Comparison of ENCODE assay signal across 17 cellular contexts in genomic region chr11:121086866-121087265, GRCh38.
"Had no signal": no experiment of that assay in that cellular context is flagged by ENCODE, and none has a peak within 500 bp of the region (broad histone marks: within the 10 kb centered on the region; RNA-seq: fewer than 3 reads in every experiment).

No MANE protein-coding gene starts in this region.

- ATAC-seq: activated CD4-positive, CD25-positive, alpha-beta regulatory T cell treated with anti-CD3 and anti-CD28 coated beads, Interleukin-2, amount 50 U/mL, for 24 hours; activated naive CD4-positive, alpha-beta T cell treated with anti-CD3 and anti-CD28 coated beads, Interleukin-2, amount 50 U/mL, for 72 hours; effector memory CD8-positive, alpha-beta T cell; heart right ventricle; left lung; mucosa of descending colon; natural killer cell; right cardiac atrium; stimulated activated effector memory CD8-positive, alpha-beta T cell treated with anti-CD3 and anti-CD28 coated beads, Interleukin-12 subunit alpha, Interleukin-12 subunit beta, amount 100 ng/mL, for 72 hours had no signal

- H3K27ac Mint-ChIP-seq: activated naive CD4-positive, alpha-beta T cell treated with anti-CD3 and anti-CD28 coated beads, Interleukin-2, amount 50 U/mL, for 72 hours; effector memory CD8-positive, alpha-beta T cell; natural killer cell; progenitor cell of endocrine pancreas; stimulated activated effector memory CD8-positive, alpha-beta T cell treated with anti-CD3 and anti-CD28 coated beads, Interleukin-12 subunit alpha, Interleukin-12 subunit beta, amount 100 ng/mL, for 72 hours; T-helper 2 cell treated with Interferon-gamma antibody and Interleukin-4, amounts not matched to agents 5 μg/mL and 100 μg/mL, for 36 hours had no signal

- DNase-seq: activated effector memory CD4-positive, alpha-beta T cell treated with Interleukin-2 at 50 U/mL for 16 hours; activated T-cell treated with anti-CD3 and anti-CD28 coated beads, Interleukin-2, amount 50 U/mL, for 1 hour; effector memory CD8-positive, alpha-beta T cell; heart right ventricle; left lung; mucosa of descending colon; natural killer cell; nucleus accumbens; right cardiac atrium; SW 1271; tibial artery had no signal

- H3K27me3 Mint-ChIP-seq: effector memory CD8-positive, alpha-beta T cell; progenitor cell of endocrine pancreas had no signal

- H3K4me3 Mint-ChIP-seq: effector memory CD8-positive, alpha-beta T cell; natural killer cell; stimulated activated effector memory CD8-positive, alpha-beta T cell treated with anti-CD3 and anti-CD28 coated beads, Interleukin-12 subunit alpha, Interleukin-12 subunit beta, amount 100 ng/mL, for 72 hours; T-helper 2 cell treated with Interferon-gamma antibody and Interleukin-4, amounts not matched to agents 5 μg/mL and 100 μg/mL, for 36 hours had no signal

- H3K4me1 Mint-ChIP-seq: natural killer cell; stimulated activated effector memory CD8-positive, alpha-beta T cell treated with anti-CD3 and anti-CD28 coated beads, Interleukin-12 subunit alpha, Interleukin-12 subunit beta, amount 100 ng/mL, for 72 hours had no signal

- H3K36me3 Mint-ChIP-seq: activated naive CD4-positive, alpha-beta T cell treated with anti-CD3 and anti-CD28 coated beads, Interleukin-2, amount 50 U/mL, for 72 hours had no signal

- H3K4me3 ChIP-seq: coronary artery, heart right ventricle, left lung, mucosa of descending colon, tibial artery had no signal

- H3K9me3 Mint-ChIP-seq: activated naive CD4-positive, alpha-beta T cell treated with anti-CD3 and anti-CD28 coated beads, Interleukin-2, amount 50 U/mL, for 72 hours; effector memory CD8-positive, alpha-beta T cell; natural killer cell; stimulated activated effector memory CD8-positive, alpha-beta T cell treated with anti-CD3 and anti-CD28 coated beads, Interleukin-12 subunit alpha, Interleukin-12 subunit beta, amount 100 ng/mL, for 72 hours; T-helper 2 cell treated with Interferon-gamma antibody and Interleukin-4, amounts not matched to agents 5 μg/mL and 100 μg/mL, for 36 hours had no signal
